8 cellular contexts compared by ENCODE assay signal in genomic region chr3:11154953-11155325, GRCh38. TPM values are rescaled to one million over a fixed set of nuclear protein-coding genes. Genes with fewer than 3 reads are reported as not detected.
DNase-seq lines count a peak whose midpoint lies in the region; ATAC-seq and TF ChIP-seq lines count a peak whose summit lies in the region.

No MANE protein-coding gene starts in this region.

- H3K27ac ChIP-seq in GM23248 (peak overlapping the region; percentile 58), right atrium auricular region (peak overlapping the region; percentile 55 to 58)

- peaks cover 8% of the 10 kb centered on the region for H3K4me1 Mint-ChIP-seq in activated CD8-positive, alpha-beta T cell treated with anti-CD3 and anti-CD28 coated beads for 36 hours (ENCODE audit: low read depth)

- 0 to 1% methylated on average over 10 of the region's 10 CpGs for WGBS in GM23248 (ENCODE audit: low coverage in 1 of 2, low lambda C conversion rate in 2 of 2, missing lambda C conversion rate in 2 of 2), 2 experiments

- H3K4me3 ChIP-seq in GM23248 (peak overlapping the region; percentile 84), right atrium auricular region (peak overlapping the region; percentile 42 to 54)

- H2AFZ ChIP-seq in GM23248: peak overlapping the region; percentile 72

- H3K4me2 ChIP-seq in GM23248 (ENCODE audit: unreplicated experiment): peak overlapping the region; percentile 94

- no peaks in the 10 kb centered on the region for H3K9me3 ChIP-seq in GM23248 (ENCODE audit: low read depth)
- H3K9me3 ChIP-seq in right atrium auricular region: no peaks in the 10 kb centered on the region

- peaks cover 23% of the 10 kb centered on the region for H3K4me1 ChIP-seq in GM23248 (ENCODE audit: insufficient read depth)
- peaks cover 0 to 19% of the 10 kb centered on the region in 2 donors for H3K4me1 ChIP-seq in right atrium auricular region

- DNase-seq in GM23248 (peak; percentile 57), right atrium auricular region (ENCODE audit: low spot score) (no peak), sciatic nerve (ENCODE audit: low spot score) (no peak), midbrain (lab: John Stamatoyannopoulos, UW) (no peak), NCI-H510A (lab: John Stamatoyannopoulos, UW) (no peak), SKM-1 (lab: John Stamatoyannopoulos, UW; ENCODE audit: unreplicated experiment) (no peak)
- no peak for DNase-seq in activated CD8-positive, alpha-beta T cell treated with anti-CD3 and anti-CD28 coated beads for 36 hours
- no peak for DNase-seq in effector CD8-positive, alpha-beta T cell (lab: John Stamatoyannopoulos, UW)

- H3K27me3 ChIP-seq in GM23248 (replicated peaks; ENCODE audit: insufficient read depth): no peaks in the 10 kb centered on the region
- no peaks in the 10 kb centered on the region for H3K27me3 ChIP-seq in right atrium auricular region

- no peak overlapping the region for H3K27ac Mint-ChIP-seq in activated CD8-positive, alpha-beta T cell treated with anti-CD3 and anti-CD28 coated beads for 36 hours

- H3K36me3 ChIP-seq in GM23248 (ENCODE audit: low read depth) (no peaks in the 10 kb centered on the region), right atrium auricular region (no peaks in the 10 kb centered on the region)

- ATAC-seq in activated CD8-positive, alpha-beta T cell treated with anti-CD3 and anti-CD28 coated beads for 36 hours: no peak
- peak; percentile 24 for ATAC-seq in sciatic nerve

- H3K79me2 ChIP-seq in GM23248 (ENCODE audit: insufficient read depth): peaks cover 36% of the 10 kb centered on the region

- H3K36me3 Mint-ChIP-seq in activated CD8-positive, alpha-beta T cell treated with anti-CD3 and anti-CD28 coated beads for 36 hours (ENCODE audit: low read depth): no peaks in the 10 kb centered on the region

- peak overlapping the region; percentile 33 for H3K4me3 Mint-ChIP-seq in activated CD8-positive, alpha-beta T cell treated with anti-CD3 and anti-CD28 coated beads for 36 hours

- H4K20me1 ChIP-seq in GM23248 (ENCODE audit: insufficient read depth): no peaks in the 10 kb centered on the region

- TF ChIP-seq CTCF in activated CD8-positive, alpha-beta T cell treated with anti-CD3 and anti-CD28 coated beads for 36 hours (IDR thresholded peaks at IDR 0.05): no peak
- TF ChIP-seq CTCF in right atrium auricular region (IDR thresholded peaks at IDR 0.05): no peak

- in situ Hi-C loops in GM23248 (cut with MboI): loop anchor here (25.0 kb wide), 1 partner anchor 182 kb away; no protein-coding TSS in a partner anchor

- no peaks in the 10 kb centered on the region for H3K9me3 Mint-ChIP-seq in activated CD8-positive, alpha-beta T cell treated with anti-CD3 and anti-CD28 coated beads for 36 hours

- peak overlapping the region; percentile 92 for H3K9ac ChIP-seq in GM23248

- CTCF ChIA-PET in activated CD8-positive, alpha-beta T cell treated with anti-CD3 and anti-CD28 coated beads for 36 hours (lab: Charles Lee): interaction anchor here (0.8 to 1.8 kb wide), 4 partner anchors 94 to 499 kb away, joined by 3 to 8 read pairs (median 4); no protein-coding TSS in a partner anchor

- H3F3A ChIP-seq in GM23248 (ENCODE audit: insufficient read depth): peaks cover 32% of the 10 kb centered on the region

- POLR2A ChIA-PET in activated CD8-positive, alpha-beta T cell treated with anti-CD3 and anti-CD28 coated beads for 36 hours (lab: Charles Lee): interaction anchor here (0.5 kb wide), 1 partner anchor 132 kb away, joined by 3 read pairs; no protein-coding TSS in a partner anchor

- peaks cover 53% of the 10 kb centered on the region for H3K27me3 Mint-ChIP-seq in activated CD8-positive, alpha-beta T cell treated with anti-CD3 and anti-CD28 coated beads for 36 hours

- no peaks in the 10 kb centered on the region for H3K9me2 ChIP-seq in GM23248 (ENCODE audit: insufficient read depth)

- intact Hi-C loops in activated CD8-positive, alpha-beta T cell treated with anti-CD3 and anti-CD28 coated beads for 36 hours (cut with micrococcal nuclease): no loop called here
- intact Hi-C loops in sciatic nerve (cut with DNase I): no loop called here

RNA-seq across cellular contexts. Expression of gene HRH1, which starts 0.6 kb away (rescaled TPM):
- 9.0 and 9.1 TPM in 2 replicates for total RNA-seq in GM23248 (2014; rRNA removed; shearing (Covaris generic))
- polyA plus RNA-seq in GM23248 (2016; fragmentation: Nextera tagmentation; extraction: Ambion mirVana): 7.1 and 8.1 TPM in 2 replicates
- total RNA-seq in activated CD8-positive, alpha-beta T cell treated with anti-CD3 and anti-CD28 coated beads for 36 hours: under 1 TPM; 0.34 to 0.59 TPM
- 1 to 10 TPM; 1.6 to 3.5 TPM for total RNA-seq in right atrium auricular region
- total RNA-seq in sciatic nerve: 40.3 TPM
